Comparison of ENCODE assay signal across 1 cellular context in the genomic region with DNA sequence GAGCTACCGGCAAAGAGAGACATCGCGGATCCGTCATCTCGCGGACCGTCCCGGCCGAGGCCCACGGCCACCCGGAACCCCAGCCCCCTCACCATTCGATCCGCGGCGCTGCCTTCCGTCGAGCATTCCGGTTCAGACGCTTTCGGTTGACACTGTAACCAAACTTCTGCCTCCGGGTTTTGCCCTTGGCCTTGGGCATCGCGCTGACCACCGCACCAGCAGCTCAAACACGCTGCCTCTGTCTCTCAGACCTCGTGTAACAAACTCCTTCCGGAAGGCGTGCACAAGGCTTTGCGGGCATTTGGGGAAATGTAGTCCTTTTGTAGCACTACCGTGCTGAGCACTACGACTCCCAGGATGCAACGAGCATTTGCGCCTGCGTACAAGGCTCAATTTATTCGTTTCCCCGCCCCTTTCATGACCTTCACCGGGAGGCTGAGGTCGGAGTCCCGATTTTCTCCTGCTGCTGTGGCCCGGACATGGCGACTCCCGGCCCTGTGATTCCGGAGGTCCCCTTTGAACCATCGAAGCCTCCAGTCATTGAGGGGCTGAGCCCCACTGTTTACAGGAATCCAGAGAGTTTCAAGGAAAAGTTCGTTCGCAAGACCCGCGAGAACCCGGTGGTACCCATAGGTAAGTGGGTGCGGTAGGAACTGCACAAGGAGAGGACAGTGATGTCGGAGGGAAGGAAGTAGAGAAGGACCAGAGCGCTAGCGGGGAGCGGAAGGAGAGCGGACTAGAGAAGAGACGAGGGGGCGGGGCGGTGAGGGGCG.
TF ChIP-seq lines count a peak whose summit lies in the region.

A gene with protein sequence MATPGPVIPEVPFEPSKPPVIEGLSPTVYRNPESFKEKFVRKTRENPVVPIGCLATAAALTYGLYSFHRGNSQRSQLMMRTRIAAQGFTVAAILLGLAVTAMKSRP (plus strand): TSS at position 411 of the 773 bp plus-strand sequence. CDS start 69 bp downstream, at position 480.
A gene with protein sequence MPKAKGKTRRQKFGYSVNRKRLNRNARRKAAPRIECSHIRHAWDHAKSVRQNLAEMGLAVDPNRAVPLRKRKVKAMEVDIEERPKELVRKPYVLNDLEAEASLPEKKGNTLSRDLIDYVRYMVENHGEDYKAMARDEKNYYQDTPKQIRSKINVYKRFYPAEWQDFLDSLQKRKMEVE (minus strand): TSS at position 258 of the 773 bp plus-strand sequence. CDS start 59 bp downstream, at position 199.

TF ChIP-seq in HepG2, 621 proteins besides CTCF, POLR2A, EP300 and RAD21 (continued from another document and continues in another):
- TF ChIP-seq, protein P1, sequence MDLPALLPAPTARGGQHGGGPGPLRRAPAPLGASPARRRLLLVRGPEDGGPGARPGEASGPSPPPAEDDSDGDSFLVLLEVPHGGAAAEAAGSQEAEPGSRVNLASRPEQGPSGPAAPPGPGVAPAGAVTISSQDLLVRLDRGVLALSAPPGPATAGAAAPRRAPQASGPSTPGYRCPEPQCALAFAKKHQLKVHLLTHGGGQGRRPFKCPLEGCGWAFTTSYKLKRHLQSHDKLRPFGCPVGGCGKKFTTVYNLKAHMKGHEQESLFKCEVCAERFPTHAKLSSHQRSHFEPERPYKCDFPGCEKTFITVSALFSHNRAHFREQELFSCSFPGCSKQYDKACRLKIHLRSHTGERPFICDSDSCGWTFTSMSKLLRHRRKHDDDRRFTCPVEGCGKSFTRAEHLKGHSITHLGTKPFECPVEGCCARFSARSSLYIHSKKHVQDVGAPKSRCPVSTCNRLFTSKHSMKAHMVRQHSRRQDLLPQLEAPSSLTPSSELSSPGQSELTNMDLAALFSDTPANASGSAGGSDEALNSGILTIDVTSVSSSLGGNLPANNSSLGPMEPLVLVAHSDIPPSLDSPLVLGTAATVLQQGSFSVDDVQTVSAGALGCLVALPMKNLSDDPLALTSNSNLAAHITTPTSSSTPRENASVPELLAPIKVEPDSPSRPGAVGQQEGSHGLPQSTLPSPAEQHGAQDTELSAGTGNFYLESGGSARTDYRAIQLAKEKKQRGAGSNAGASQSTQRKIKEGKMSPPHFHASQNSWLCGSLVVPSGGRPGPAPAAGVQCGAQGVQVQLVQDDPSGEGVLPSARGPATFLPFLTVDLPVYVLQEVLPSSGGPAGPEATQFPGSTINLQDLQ (CRISPR knock-in tag; IDR thresholded peaks at IDR 0.05) = no peak
- TF ChIP-seq ELF3 (CRISPR knock-in tag; IDR thresholded peaks at IDR 0.05) = peak; percentile 21; the same call in 1 of the 2 replicates
- no peak; the same call in 1 of the 2 replicates for TF ChIP-seq ZNF607 (CRISPR knock-in tag; IDR thresholded peaks at IDR 0.05; ENCODE audit: borderline replicate concordance)
- TF ChIP-seq, protein P2, sequence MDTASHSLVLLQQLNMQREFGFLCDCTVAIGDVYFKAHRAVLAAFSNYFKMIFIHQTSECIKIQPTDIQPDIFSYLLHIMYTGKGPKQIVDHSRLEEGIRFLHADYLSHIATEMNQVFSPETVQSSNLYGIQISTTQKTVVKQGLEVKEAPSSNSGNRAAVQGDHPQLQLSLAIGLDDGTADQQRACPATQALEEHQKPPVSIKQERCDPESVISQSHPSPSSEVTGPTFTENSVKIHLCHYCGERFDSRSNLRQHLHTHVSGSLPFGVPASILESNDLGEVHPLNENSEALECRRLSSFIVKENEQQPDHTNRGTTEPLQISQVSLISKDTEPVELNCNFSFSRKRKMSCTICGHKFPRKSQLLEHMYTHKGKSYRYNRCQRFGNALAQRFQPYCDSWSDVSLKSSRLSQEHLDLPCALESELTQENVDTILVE (CRISPR knock-in tag; IDR thresholded peaks at IDR 0.05) = peak; percentile 83
- peak; percentile 94 for TF ChIP-seq ZBTB40 (IDR thresholded peaks at IDR 0.05)
- peak; percentile 83; the same call in 1 of the 2 replicates for TF ChIP-seq ZBTB40 (CRISPR knock-in tag; IDR thresholded peaks at IDR 0.05)
- no peak for TF ChIP-seq FOXA1 (IDR thresholded peaks at IDR 0.05)
- TF ChIP-seq FOXA1 (CRISPR knock-in tag; IDR thresholded peaks at IDR 0.05) = 0 out of 2 replicates have a peak, but pooled peaks have one; percentile 40
- TF ChIP-seq ZNF34 (CRISPR knock-in tag; IDR thresholded peaks at IDR 0.05; ENCODE audit: borderline replicate concordance) = peak; percentile 58; the same call in 1 of the 2 replicates
- peak; percentile 24 for TF ChIP-seq CEBPG (CRISPR knock-in tag; IDR thresholded peaks at IDR 0.05)
- peak; percentile 94 for TF ChIP-seq PHF20 (CRISPR knock-in tag; IDR thresholded peaks at IDR 0.05)
- TF ChIP-seq, protein P3, sequence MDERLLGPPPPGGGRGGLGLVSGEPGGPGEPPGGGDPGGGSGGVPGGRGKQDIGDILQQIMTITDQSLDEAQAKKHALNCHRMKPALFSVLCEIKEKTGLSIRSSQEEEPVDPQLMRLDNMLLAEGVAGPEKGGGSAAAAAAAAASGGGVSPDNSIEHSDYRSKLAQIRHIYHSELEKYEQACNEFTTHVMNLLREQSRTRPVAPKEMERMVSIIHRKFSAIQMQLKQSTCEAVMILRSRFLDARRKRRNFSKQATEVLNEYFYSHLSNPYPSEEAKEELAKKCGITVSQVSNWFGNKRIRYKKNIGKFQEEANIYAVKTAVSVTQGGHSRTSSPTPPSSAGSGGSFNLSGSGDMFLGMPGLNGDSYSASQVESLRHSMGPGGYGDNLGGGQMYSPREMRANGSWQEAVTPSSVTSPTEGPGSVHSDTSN (CRISPR knock-in tag; IDR thresholded peaks at IDR 0.05) = no peak
- peak; percentile 99 for TF ChIP-seq SAP130 (CRISPR knock-in tag; IDR thresholded peaks at IDR 0.05; ENCODE audit: low read depth)
- 0 out of 2 replicates have a peak, but pooled peaks have one; percentile 29 for TF ChIP-seq ZNF773 (CRISPR knock-in tag; IDR thresholded peaks at IDR 0.05; ENCODE audit: borderline replicate concordance)
- TF ChIP-seq ZMAT3 (CRISPR knock-in tag; conservative IDR thresholded peaks at IDR 0.05) = 0 out of 2 replicates have a peak, but pooled peaks have one; percentile 49
- TF ChIP-seq CEBPZ (IDR thresholded peaks at IDR 0.05; ENCODE audit: low read length) = no peak
- TF ChIP-seq SIX1 (CRISPR knock-in tag; IDR thresholded peaks at IDR 0.05; ENCODE audit: borderline replicate concordance) = peak; percentile 25; the same call in 1 of the 2 replicates
- TF ChIP-seq ZNF513 (CRISPR knock-in tag; conservative IDR thresholded peaks at IDR 0.05) = no peak
- TF ChIP-seq IRX3 (CRISPR knock-in tag; IDR thresholded peaks at IDR 0.05; ENCODE audit: borderline replicate concordance, low read depth) = no peak
- TF ChIP-seq, protein P4, sequence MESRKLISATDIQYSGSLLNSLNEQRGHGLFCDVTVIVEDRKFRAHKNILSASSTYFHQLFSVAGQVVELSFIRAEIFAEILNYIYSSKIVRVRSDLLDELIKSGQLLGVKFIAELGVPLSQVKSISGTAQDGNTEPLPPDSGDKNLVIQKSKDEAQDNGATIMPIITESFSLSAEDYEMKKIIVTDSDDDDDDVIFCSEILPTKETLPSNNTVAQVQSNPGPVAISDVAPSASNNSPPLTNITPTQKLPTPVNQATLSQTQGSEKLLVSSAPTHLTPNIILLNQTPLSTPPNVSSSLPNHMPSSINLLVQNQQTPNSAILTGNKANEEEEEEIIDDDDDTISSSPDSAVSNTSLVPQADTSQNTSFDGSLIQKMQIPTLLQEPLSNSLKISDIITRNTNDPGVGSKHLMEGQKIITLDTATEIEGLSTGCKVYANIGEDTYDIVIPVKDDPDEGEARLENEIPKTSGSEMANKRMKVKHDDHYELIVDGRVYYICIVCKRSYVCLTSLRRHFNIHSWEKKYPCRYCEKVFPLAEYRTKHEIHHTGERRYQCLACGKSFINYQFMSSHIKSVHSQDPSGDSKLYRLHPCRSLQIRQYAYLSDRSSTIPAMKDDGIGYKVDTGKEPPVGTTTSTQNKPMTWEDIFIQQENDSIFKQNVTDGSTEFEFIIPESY (CRISPR knock-in tag; IDR thresholded peaks at IDR 0.05) = peak; percentile 26; the same call in 1 of the 2 replicates
- TF ChIP-seq FOSL1 (CRISPR knock-in tag; IDR thresholded peaks at IDR 0.05; ENCODE audit: borderline replicate concordance) = no peak
- TF ChIP-seq CHD4 (IDR thresholded peaks at IDR 0.05; ENCODE audit: borderline replicate concordance, low read length) = no peak
- peak; percentile 87; the same call in 1 of the 2 replicates for TF ChIP-seq SSRP1 (CRISPR knock-in tag; IDR thresholded peaks at IDR 0.05)
- peak; percentile 60; the same call in 1 of the 2 replicates for TF ChIP-seq NCOR1 (IDR thresholded peaks at IDR 0.05; ENCODE audit: borderline replicate concordance, low read length)
- peak; percentile 65 for TF ChIP-seq RXRA (CRISPR knock-in tag; IDR thresholded peaks at IDR 0.05)
- peak; percentile 24 for TF ChIP-seq HNRNPK (IDR thresholded peaks at IDR 0.05; ENCODE audit: low read depth, low read length, poor library complexity, severe bottlenecking)
- peak; percentile 70; the same call in 1 of the 2 replicates for TF ChIP-seq GTF2F1 (IDR thresholded peaks at IDR 0.05; ENCODE audit: low read length)
